1 cellular context compared by ENCODE assay signal in the genomic region with DNA sequence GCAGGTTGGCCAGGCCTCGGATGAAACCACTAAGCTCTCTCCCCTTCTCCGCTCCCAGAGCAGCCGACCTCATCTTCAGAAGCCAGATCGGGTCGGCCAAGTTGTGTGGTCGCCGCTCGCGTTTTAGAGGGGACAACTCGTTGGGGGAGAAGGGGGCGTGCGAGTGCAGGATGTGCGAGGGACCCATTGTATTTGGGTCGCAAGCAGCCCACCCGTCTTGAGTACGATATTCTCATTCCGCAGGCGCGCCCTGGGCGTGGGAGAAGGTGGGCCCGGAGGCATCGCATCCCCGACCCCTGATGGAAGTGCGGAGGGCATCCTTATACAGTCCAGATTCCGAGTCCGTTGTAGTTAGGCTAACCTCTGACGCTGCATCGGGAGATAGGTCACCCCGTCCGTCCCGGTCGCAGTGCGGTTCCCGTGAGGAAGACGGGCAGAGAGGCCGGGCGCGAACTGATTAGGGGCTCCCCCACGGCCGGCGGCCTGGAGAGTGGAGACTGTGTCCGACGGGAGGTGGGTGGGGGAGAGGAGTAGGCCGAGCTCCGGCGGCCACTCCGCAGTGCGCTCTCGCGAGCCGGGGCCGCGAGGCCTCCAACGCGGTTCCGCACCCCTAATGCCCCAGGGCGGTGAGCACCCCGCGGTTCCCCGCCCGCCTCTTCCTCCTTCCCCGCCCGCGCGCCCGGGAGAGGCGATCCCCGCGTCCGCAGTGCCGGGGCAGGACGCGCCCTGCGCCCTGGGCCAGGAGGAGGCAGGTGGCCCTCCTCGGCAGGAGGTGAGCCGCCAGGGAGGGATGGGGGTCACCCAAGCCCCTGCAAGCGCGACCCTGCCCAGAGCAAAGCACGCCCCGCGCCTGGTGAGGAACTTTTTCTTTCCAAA.
A peak's percentile ranks its signal among the peaks of the same experiment; 100 is the strongest.
TF ChIP-seq lines count a peak whose summit lies in the region.

No MANE protein-coding gene starts in this region.

TF ChIP-seq in HepG2, 621 proteins besides CTCF, POLR2A, EP300 and RAD21 (continued from another document and continues in another):
- TF ChIP-seq SRSF1 (optimal IDR thresholded peaks at IDR 0.05; ENCODE audit: low read depth, low read length) (peak; percentile 31), ASH2L (IDR thresholded peaks at IDR 0.05; ENCODE audit: insufficient read length, low read depth, low read length) (no peak), ATF7-NPFF (CRISPR knock-in tag; IDR thresholded peaks at IDR 0.05; ENCODE audit: low read depth) (peak; percentile 52; the same call in 1 of the 2 replicates), TFDP1 (CRISPR knock-in tag; IDR thresholded peaks at IDR 0.05; ENCODE audit: borderline replicate concordance) (no peak), ZNF414 (CRISPR knock-in tag; IDR thresholded peaks at IDR 0.05) (peak; percentile 57; the same call in 1 of the 2 replicates), IRF9 (CRISPR knock-in tag; IDR thresholded peaks at IDR 0.05; ENCODE audit: borderline replicate concordance) (peak; percentile 17; the same call in 1 of the 2 replicates), AHDC1 (CRISPR knock-in tag; IDR thresholded peaks at IDR 0.05; ENCODE audit: borderline replicate concordance) (peak; percentile 70; the same call in 1 of the 2 replicates), U2AF1 (optimal IDR thresholded peaks at IDR 0.05; ENCODE audit: low read depth, low read length) (peak; percentile 28), MYNN (CRISPR knock-in tag; IDR thresholded peaks at IDR 0.05; ENCODE audit: low read depth) (no peak), TAF1 (CRISPR knock-in tag; IDR thresholded peaks at IDR 0.05) (peak; percentile 54; the same call in 1 of the 2 replicates), NPAS2 (CRISPR knock-in tag; IDR thresholded peaks at IDR 0.05; ENCODE audit: borderline replicate concordance) (peak; percentile 83; the same call in 1 of the 2 replicates), MTERF4 (CRISPR knock-in tag; IDR thresholded peaks at IDR 0.05) (no peak), KAT7 (CRISPR knock-in tag; IDR thresholded peaks at IDR 0.05; ENCODE audit: borderline replicate concordance) (peak; percentile 29; the same call in 1 of the 2 replicates), ZNF318 (CRISPR knock-in tag; IDR thresholded peaks at IDR 0.05) (peak; percentile 63; the same call in 1 of the 2 replicates), ZNF20 (CRISPR knock-in tag; IDR thresholded peaks at IDR 0.05) (peak; percentile 56; the same call in 1 of the 2 replicates), ZFY (CRISPR knock-in tag; IDR thresholded peaks at IDR 0.05) (peak; percentile 59)
- TF ChIP-seq, protein P1, sequence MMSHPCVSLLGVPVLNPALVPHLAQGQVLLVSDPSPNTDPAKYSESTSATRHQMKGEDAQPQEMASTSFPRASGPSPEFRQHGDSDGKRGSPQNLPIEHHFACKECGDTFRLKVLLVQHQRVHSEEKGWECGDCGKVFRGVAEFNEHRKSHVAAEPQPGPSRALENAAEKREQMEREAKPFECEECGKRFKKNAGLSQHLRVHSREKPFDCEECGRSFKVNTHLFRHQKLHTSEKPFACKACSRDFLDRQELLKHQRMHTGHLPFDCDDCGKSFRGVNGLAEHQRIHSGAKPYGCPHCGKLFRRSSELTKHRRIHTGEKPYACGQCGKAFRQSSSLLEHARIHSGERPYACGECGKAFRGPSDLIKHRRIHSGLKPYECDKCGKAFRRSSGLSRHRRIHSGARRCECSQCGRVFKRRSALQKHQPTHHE (CRISPR knock-in tag; IDR thresholded peaks at IDR 0.05; ENCODE audit: borderline replicate concordance) = peak; percentile 52; the same call in 1 of the 2 replicates
- TF ChIP-seq, protein P2, sequence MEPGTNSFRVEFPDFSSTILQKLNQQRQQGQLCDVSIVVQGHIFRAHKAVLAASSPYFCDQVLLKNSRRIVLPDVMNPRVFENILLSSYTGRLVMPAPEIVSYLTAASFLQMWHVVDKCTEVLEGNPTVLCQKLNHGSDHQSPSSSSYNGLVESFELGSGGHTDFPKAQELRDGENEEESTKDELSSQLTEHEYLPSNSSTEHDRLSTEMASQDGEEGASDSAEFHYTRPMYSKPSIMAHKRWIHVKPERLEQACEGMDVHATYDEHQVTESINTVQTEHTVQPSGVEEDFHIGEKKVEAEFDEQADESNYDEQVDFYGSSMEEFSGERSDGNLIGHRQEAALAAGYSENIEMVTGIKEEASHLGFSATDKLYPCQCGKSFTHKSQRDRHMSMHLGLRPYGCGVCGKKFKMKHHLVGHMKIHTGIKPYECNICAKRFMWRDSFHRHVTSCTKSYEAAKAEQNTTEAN (CRISPR knock-in tag; conservative IDR thresholded peaks at IDR 0.05) = peak; percentile 37; the same call in 1 of the 2 replicates
